In genomic region chr19:17391371-17392151, GRCh38 we compare ENCODE assay signal across 8 cellular contexts. TPM values are rescaled to one million over a fixed set of nuclear protein-coding genes. Genes with fewer than 3 reads are reported as not detected.
DNase-seq lines count a peak whose midpoint lies in the region; ATAC-seq, FAIRE-seq and TF ChIP-seq lines count a peak whose summit lies in the region.

No MANE protein-coding gene starts in this region.

- ATAC-seq in HG03439 (IDR thresholded peaks at IDR 0.05; ENCODE audit: unreplicated experiment) (peak; percentile 3), GM21717 (IDR thresholded peaks at IDR 0.05; ENCODE audit: unreplicated experiment) (no peak)
- ATAC-seq in activated CD8-positive, alpha-beta T cell treated with anti-CD3 and anti-CD28 coated beads for 36 hours: no peak

- H3K36me3 ChIP-seq in Caco-2 (ENCODE audit: control insufficient read depth, insufficient read depth, low read length) (no peaks in the 10 kb centered on the region), kidney (ENCODE audit: control insufficient read depth in 1 of 2, insufficient read depth in 2 of 2, low read length in 2 of 2) (no peaks in the 10 kb centered on the region)

- H3K4me1 ChIP-seq in Caco-2 (0 out of 2 replicates have a peak, but pooled peaks cover 5% of the 10 kb centered on the region), kidney (ENCODE audit: control insufficient read depth in 1 of 2, insufficient read depth in 1 of 2, low read depth in 1 of 2, low read length in 2 of 2) (peaks cover 4 to 5% of the 10 kb centered on the region in 2 donors)

- H3K27me3 ChIP-seq in Caco-2 (replicated peaks; ENCODE audit: control insufficient read depth, insufficient read depth, low read length): no peaks in the 10 kb centered on the region

- POLR2A ChIA-PET in Caco-2 (lab: Charles Lee): no interaction called here
- POLR2A ChIA-PET in activated CD8-positive, alpha-beta T cell treated with anti-CD3 and anti-CD28 coated beads for 36 hours (lab: Charles Lee): interaction anchor here (0.7 to 2.0 kb wide), 6 partner anchors 14 to 176 kb away, joined by 3 to 12 read pairs (median 3); partner anchors contain the start of genes BST2 and TMEM221

- H3K9ac ChIP-seq in kidney (ENCODE audit: low read length in 2 of 2): peak overlapping the region in 1 of 2 donors; percentile 10

- H3K36me3 Mint-ChIP-seq in Caco-2 (ENCODE audit: insufficient read depth, unreplicated experiment) (peaks cover 6% of the 10 kb centered on the region), type B pancreatic cell (no peaks in the 10 kb centered on the region)
- H3K36me3 Mint-ChIP-seq in activated CD8-positive, alpha-beta T cell treated with anti-CD3 and anti-CD28 coated beads for 36 hours (ENCODE audit: low read depth): no peaks in the 10 kb centered on the region

- H3K4me1 Mint-ChIP-seq in Caco-2 (ENCODE audit: low read depth, unreplicated experiment) (peaks cover 6% of the 10 kb centered on the region), type B pancreatic cell (ENCODE audit: unreplicated experiment) (peaks cover 9% of the 10 kb centered on the region)
- H3K4me1 Mint-ChIP-seq in activated CD8-positive, alpha-beta T cell treated with anti-CD3 and anti-CD28 coated beads for 36 hours (ENCODE audit: low read depth): peaks cover 17% of the 10 kb centered on the region

- peak overlapping the region; percentile 48 for H3K4me3 ChIP-seq in Caco-2 (ENCODE audit: low read depth, low read length)
- peak overlapping the region; percentile 47 to 56 for H3K4me3 ChIP-seq in kidney (ENCODE audit: low read length in 2 of 2)

- intact Hi-C loops in Caco-2 (cut with micrococcal nuclease; ENCODE audit: unreplicated experiment) (loop anchor here (2.0 kb wide), 1 partner anchor 99 kb away; no protein-coding TSS in a partner anchor), kidney (cut with DNase I) (no loop called here)
- intact Hi-C loops in activated CD8-positive, alpha-beta T cell treated with anti-CD3 and anti-CD28 coated beads for 36 hours (cut with micrococcal nuclease): no loop called here

- no peak for FAIRE-seq in kidney (lab: Jason Lieb, UNC)

- no TSS peak for BruUV-seq in Caco-2 (replicated peaks; lab: Mats Ljungman, UMichigan)

- no peak overlapping the region for H3K27ac ChIP-seq in kidney (ENCODE audit: low read depth in 2 of 2, low read length in 2 of 2)

- CTCF ChIA-PET in Caco-2 (lab: Charles Lee): interaction anchor here (0.5 to 1.2 kb wide), 4 partner anchors 20 to 206 kb away, joined by 3 to 9 read pairs (median 4); no protein-coding TSS in a partner anchor
- CTCF ChIA-PET in activated CD8-positive, alpha-beta T cell treated with anti-CD3 and anti-CD28 coated beads for 36 hours (lab: Charles Lee): interaction anchor here (0.7 to 4.0 kb wide), 12 partner anchors 12 to 103 kb away, joined by 3 to 20 read pairs (median 4); partner anchors contain the start of genes ANO8, BST2, MRPL34 and MVB12A

- H3K27me3 Mint-ChIP-seq in Caco-2 (ENCODE audit: insufficient read depth, unreplicated experiment): peaks cover 3% of the 10 kb centered on the region
- peaks cover 5% of the 10 kb centered on the region for H3K27me3 Mint-ChIP-seq in activated CD8-positive, alpha-beta T cell treated with anti-CD3 and anti-CD28 coated beads for 36 hours
- H3K27me3 Mint-ChIP-seq in type B pancreatic cell: peaks cover 23% of the 10 kb centered on the region

- H3K4me3 Mint-ChIP-seq in Caco-2 (ENCODE audit: unreplicated experiment): peak overlapping the region; percentile 78
- H3K4me3 Mint-ChIP-seq in activated CD8-positive, alpha-beta T cell treated with anti-CD3 and anti-CD28 coated beads for 36 hours: peak overlapping the region; percentile 81
- peak overlapping the region; percentile 95 for H3K4me3 Mint-ChIP-seq in type B pancreatic cell

- no peak for TF ChIP-seq CTCF in Caco-2 (IDR thresholded peaks at IDR 0.05; ENCODE audit: insufficient read depth in 1 of 2, low read depth in 1 of 2, low read length in 1 of 2, severe bottlenecking in 1 of 2, unreplicated experiment in 1 of 2)
- TF ChIP-seq CTCF in activated CD8-positive, alpha-beta T cell treated with anti-CD3 and anti-CD28 coated beads for 36 hours (IDR thresholded peaks at IDR 0.05): peak; percentile 7
- no peak for TF ChIP-seq CTCF in kidney (IDR thresholded peaks at IDR 0.05; ENCODE audit: borderline replicate concordance, extremely low read depth, insufficient read depth)
- TF ChIP-seq CTCF in type B pancreatic cell (conservative IDR thresholded peaks at IDR 0.05): peak; percentile 56

- H3K27ac Mint-ChIP-seq in Caco-2 (ENCODE audit: unreplicated experiment): no peak overlapping the region
- H3K27ac Mint-ChIP-seq in activated CD8-positive, alpha-beta T cell treated with anti-CD3 and anti-CD28 coated beads for 36 hours: no peak overlapping the region
- no peak overlapping the region for H3K27ac Mint-ChIP-seq in type B pancreatic cell

- H3K9me3 ChIP-seq in Caco-2: peaks cover 14% of the 10 kb centered on the region
- no peaks in the 10 kb centered on the region for H3K9me3 ChIP-seq in kidney (ENCODE audit: control insufficient read depth in 1 of 2, low read length in 2 of 2)

- no peak for DNase-seq in Caco-2
- DNase-seq in activated CD8-positive, alpha-beta T cell treated with anti-CD3 and anti-CD28 coated beads for 36 hours: no peak
- DNase-seq in kidney: no peak
- DNase-seq in type B pancreatic cell (ENCODE audit: extremely low spot score, unreplicated experiment): no peak
- no peak for DNase-seq in HK-2 (ENCODE audit: unreplicated experiment)
- DNase-seq in NCI-H1105 treated with DMSO at 0.1 percent for 48 hours (lab: John Stamatoyannopoulos, UW): no peak

- H3K9me3 Mint-ChIP-seq in Caco-2 (ENCODE audit: unreplicated experiment): no peaks in the 10 kb centered on the region
- peaks cover 3% of the 10 kb centered on the region for H3K9me3 Mint-ChIP-seq in activated CD8-positive, alpha-beta T cell treated with anti-CD3 and anti-CD28 coated beads for 36 hours
- H3K9me3 Mint-ChIP-seq in type B pancreatic cell: no peaks in the 10 kb centered on the region

RNA-seq across cellular contexts. Expression of gene CCDC194, which starts 2.4 kb away (rescaled TPM):
- 1.0 and 1.3 TPM in 2 replicates for total RNA-seq in Caco-2 (2022)
- 1 to 10 TPM in 1 of 2 experiments, under 1 TPM in 1; 0.78 to 1.3 TPM for total RNA-seq in activated CD8-positive, alpha-beta T cell treated with anti-CD3 and anti-CD28 coated beads for 36 hours
- 0.57 TPM for total RNA-seq in kidney
- polyA plus RNA-seq in kidney (ENCODE audit: insufficient read depth, low read depth, low replicate concordance): not detected
- not detected in 2 replicates for total RNA-seq in type B pancreatic cell (ENCODE audit: low replicate concordance)

RNA-seq across cellular contexts. Expression of gene BST2, which starts 13.9 kb away (rescaled TPM):
- total RNA-seq in Caco-2 (2022) (94.3 and 98.4 TPM in 2 replicates), kidney (89.6 TPM), type B pancreatic cell (ENCODE audit: low replicate concordance) (2.5 and 3.8 TPM in 2 replicates)
- total RNA-seq in activated CD8-positive, alpha-beta T cell treated with anti-CD3 and anti-CD28 coated beads for 36 hours: 10 to 100 TPM; 89.7 to 98.4 TPM
- 250 TPM for polyA plus RNA-seq in kidney (ENCODE audit: insufficient read depth, low read depth, low replicate concordance)

RNA-seq across cellular contexts. Expression of gene PLVAP, which starts 14.4 kb away (rescaled TPM):
- total RNA-seq in Caco-2 (2022) (not detected in 2 replicates), kidney (195 TPM), type B pancreatic cell (ENCODE audit: low replicate concordance) (0.72 TPM in 1 of 2 replicates, not detected in the other)
- total RNA-seq in activated CD8-positive, alpha-beta T cell treated with anti-CD3 and anti-CD28 coated beads for 36 hours: not detected
- 148 TPM for polyA plus RNA-seq in kidney (ENCODE audit: insufficient read depth, low read depth, low replicate concordance)

RNA-seq across cellular contexts. Expression of gene MVB12A, which starts 28.3 kb away (rescaled TPM):
- total RNA-seq in Caco-2 (2022): 36.7 and 37.6 TPM in 2 replicates
- 10 to 100 TPM; 28.1 to 31.8 TPM for total RNA-seq in activated CD8-positive, alpha-beta T cell treated with anti-CD3 and anti-CD28 coated beads for 36 hours
- 57.6 TPM for total RNA-seq in kidney
- polyA plus RNA-seq in kidney (ENCODE audit: insufficient read depth, low read depth, low replicate concordance): 88.3 TPM
- total RNA-seq in type B pancreatic cell (ENCODE audit: low replicate concordance): 32.0 and 37.7 TPM in 2 replicates

RNA-seq across cellular contexts. Expression of gene GTPBP3, which starts 54.2 kb away (rescaled TPM):
- 50.1 and 50.7 TPM in 2 replicates for total RNA-seq in Caco-2 (2022)
- total RNA-seq in activated CD8-positive, alpha-beta T cell treated with anti-CD3 and anti-CD28 coated beads for 36 hours: 10 to 100 TPM; 43.8 to 45.4 TPM
- total RNA-seq in kidney: 20.4 TPM
- polyA plus RNA-seq in kidney (ENCODE audit: insufficient read depth, low read depth, low replicate concordance): 11.0 TPM
- total RNA-seq in type B pancreatic cell (ENCODE audit: low replicate concordance): 40.0 and 48.4 TPM in 2 replicates

Comparison
In these comparisons a context has a peak if more than half of its experiments do, and no peak if none do; other contexts are left out.
1. CTCF ChIP-seq: peak in activated CD8-positive, alpha-beta T cell treated with anti-CD3 and anti-CD28 coated beads for 36 hours (single experiment) and type B pancreatic cell (single experiment); none in Caco-2 (0 of 2) and kidney (single experiment).
2. RNA of gene BST2, which starts 13.9 kb away (total RNA-seq): 89.7 to 98.4 TPM in activated CD8-positive, alpha-beta T cell treated with anti-CD3 and anti-CD28 coated beads for 36 hours, 94.3 to 98.4 TPM in Caco-2 and 89.6 TPM in kidney (single experiment); 2.5 to 3.8 TPM in type B pancreatic cell; every median in the first group is over 10 times any median in the second.
3. RNA of gene PLVAP, which starts 14.4 kb away (total RNA-seq): 195 TPM in kidney (single experiment); 0.72 TPM in type B pancreatic cell, not detected in Caco-2 and not detected in activated CD8-positive, alpha-beta T cell treated with anti-CD3 and anti-CD28 coated beads for 36 hours; every median in the first group is over 100 times any median in the second.
4. Peak in every context shown above with its lines, with median percentiles within 50 percentile points of each other: H3K4me3 Mint-ChIP-seq.